In genomic region chr15:56923174-56923579, GRCh38 we compare ENCODE assay signal across 16 cellular contexts. TPM values are rescaled to one million over a fixed set of nuclear protein-coding genes. Genes with fewer than 3 reads are reported as not detected.
DNase-seq lines count a peak whose midpoint lies in the region; ATAC-seq, FAIRE-seq and TF ChIP-seq lines count a peak whose summit lies in the region.
"Had no signal": no experiment of that assay in that cellular context is flagged by ENCODE, and none has a peak within 500 bp of the region (broad histone marks: within the 10 kb centered on the region; RNA-seq: fewer than 3 reads in every experiment).

No MANE protein-coding gene starts in this region.

- no peak overlapping the region for H3K27ac ChIP-seq in CD4-positive, alpha-beta T cell (ENCODE audit: low read depth, low read length)
- no peak overlapping the region for H3K27ac ChIP-seq in astrocyte (ENCODE audit: low read depth, low read length)

- no peak for TF ChIP-seq CTCF in CD4-positive, alpha-beta T cell (IDR thresholded peaks at IDR 0.05)
- TF ChIP-seq CTCF in astrocyte (IDR thresholded peaks at IDR 0.05; ENCODE audit: insufficient read depth, low read depth, low read length) (no peak), neural crest cell (conservative IDR thresholded peaks at IDR 0.05) (no peak), foreskin fibroblast (IDR thresholded peaks at IDR 0.05; ENCODE audit: low read depth, low read length) (no peak)

- H3K9me3 ChIP-seq in CD4-positive, alpha-beta T cell (ENCODE audit: control insufficient read depth, low read length) = no peaks in the 10 kb centered on the region
- no peaks in the 10 kb centered on the region for H3K9me3 ChIP-seq in astrocyte (ENCODE audit: insufficient read depth, low read depth, low read length)

- H3K4me1 Mint-ChIP-seq in CD4-positive, alpha-beta T cell (ENCODE audit: low read depth) = peaks cover 75% of the 10 kb centered on the region
- H3K4me1 Mint-ChIP-seq in astrocyte (ENCODE audit: low read depth, unreplicated experiment) = peaks cover 31% of the 10 kb centered on the region
- H3K4me1 Mint-ChIP-seq in neural crest cell = peaks cover 62% of the 10 kb centered on the region

- peaks cover 8% of the 10 kb centered on the region for H3K4me1 ChIP-seq in astrocyte (ENCODE audit: insufficient read depth, low read length)

- peaks cover 40% of the 10 kb centered on the region for H4K20me1 ChIP-seq in astrocyte (ENCODE audit: insufficient read depth, low read length)

- H3K4me3 ChIP-seq in astrocyte (ENCODE audit: insufficient read depth, low read depth, low read length) (no peak overlapping the region), foreskin fibroblast (ENCODE audit: low read depth in 1 of 2, low read length in 2 of 2) (no peak overlapping the region)

- peaks cover 54% of the 10 kb centered on the region for H3K36me3 Mint-ChIP-seq in CD4-positive, alpha-beta T cell (ENCODE audit: low read depth)
- H3K36me3 Mint-ChIP-seq in astrocyte (ENCODE audit: low read depth, unreplicated experiment) (peaks cover 10% of the 10 kb centered on the region), neural crest cell (ENCODE audit: low read depth) (peaks cover 13% of the 10 kb centered on the region)

- H2AFZ ChIP-seq in astrocyte (ENCODE audit: low read depth, low read length) = no peak overlapping the region

- CTCF ChIA-PET in CD4-positive, alpha-beta T cell (lab: Charles Lee) = no interaction called here

- H3K27me3 Mint-ChIP-seq in CD4-positive, alpha-beta T cell = no peaks in the 10 kb centered on the region
- no peaks in the 10 kb centered on the region for H3K27me3 Mint-ChIP-seq in astrocyte (ENCODE audit: low read depth, unreplicated experiment)
- H3K27me3 Mint-ChIP-seq in neural crest cell (ENCODE audit: low read depth) = no peaks in the 10 kb centered on the region
- H3K27me3 Mint-ChIP-seq: activated naive CD8-positive, alpha-beta T cell treated with anti-CD3 and anti-CD28 coated beads, Interleukin-2, amount 10 ng/mL, durations not matched to agents 7 days and 5 days; natural killer cell treated with Interleukin-12 subunit alpha and Interleukin-12 subunit beta and Interleukin-15 and Interleukin-18, amount 100 ng/mL, for 72 hours had no signal

- H3K9me3 Mint-ChIP-seq in CD4-positive, alpha-beta T cell = no peaks in the 10 kb centered on the region
- H3K9me3 Mint-ChIP-seq in astrocyte (ENCODE audit: unreplicated experiment) = no peaks in the 10 kb centered on the region
- no peaks in the 10 kb centered on the region for H3K9me3 Mint-ChIP-seq in neural crest cell
- H3K9me3 Mint-ChIP-seq: activated naive CD8-positive, alpha-beta T cell treated with anti-CD3 and anti-CD28 coated beads, Interleukin-2, amount 10 ng/mL, durations not matched to agents 7 days and 5 days; natural killer cell treated with Interleukin-12 subunit alpha and Interleukin-12 subunit beta and Interleukin-15 and Interleukin-18, amount 100 ng/mL, for 72 hours had no signal

- peak overlapping the region; percentile 62 for H3K27ac Mint-ChIP-seq in CD4-positive, alpha-beta T cell
- H3K27ac Mint-ChIP-seq in astrocyte (ENCODE audit: unreplicated experiment) = no peak overlapping the region
- H3K27ac Mint-ChIP-seq in neural crest cell (ENCODE audit: unreplicated experiment) = no peak overlapping the region
- H3K27ac Mint-ChIP-seq: activated naive CD8-positive, alpha-beta T cell treated with anti-CD3 and anti-CD28 coated beads, Interleukin-2, amount 10 ng/mL, durations not matched to agents 7 days and 5 days; natural killer cell treated with Interleukin-12 subunit alpha and Interleukin-12 subunit beta and Interleukin-15 and Interleukin-18, amount 100 ng/mL, for 72 hours had no signal

- no peak for DNase-seq in CD4-positive, alpha-beta T cell
- peak; percentile 38 for DNase-seq in HT-29 (ENCODE audit: low spot score)
- DNase-seq in astrocyte (ENCODE audit: low read depth) = no peak
- DNase-seq in neural crest cell (ENCODE audit: low read depth, low spot score) = no peak
- no peak for DNase-seq in NCI-H524 treated with DMSO at 0.1 percent for 48 hours (lab: John Stamatoyannopoulos, UW)
- DNase-seq in foreskin fibroblast = no peak
- no peak for DNase-seq in DMS153 treated with DMSO at 0.1 percent for 48 hours (lab: John Stamatoyannopoulos, UW; ENCODE audit: unreplicated experiment)
- DNase-seq: activated CD4-positive, CD25-positive, alpha-beta regulatory T cell treated with anti-CD3 and anti-CD28 coated beads, Interleukin-2, amount 50 U/mL, for 72 hours; activated CD8-positive, alpha-beta memory T cell treated with anti-CD3 and anti-CD28 coated beads for 24 hours; activated naive CD8-positive, alpha-beta T cell treated with anti-CD3 and anti-CD28 coated beads, Interleukin-2, amount 10 ng/mL, durations not matched to agents 7 days and 5 days; activated T-cell treated with anti-CD3 and anti-CD28 coated beads, Interleukin-2, amount 50 U/mL, for 48 hours; dermis blood vessel endothelial cell; NCI-H1694 treated with DMSO at 0.1 percent for 48 hours; T1000 had no signal

- H3K36me3 ChIP-seq in astrocyte (ENCODE audit: insufficient read depth, low read length) = peaks cover 13% of the 10 kb centered on the region

- ATAC-seq in CD4-positive, alpha-beta T cell (ENCODE audit: poor library complexity) = no peak
- no peak for ATAC-seq in GM21515 (IDR thresholded peaks at IDR 0.05; ENCODE audit: unreplicated experiment)
- ATAC-seq: natural killer cell treated with Interleukin-12 subunit alpha and Interleukin-12 subunit beta and Interleukin-15 and Interleukin-18, amount 100 ng/mL, for 72 hours had no signal

- H3K79me2 ChIP-seq in astrocyte (ENCODE audit: insufficient read depth, low read length) = peaks cover 97% of the 10 kb centered on the region

- peak overlapping the region; percentile 47 for H3K4me3 Mint-ChIP-seq in CD4-positive, alpha-beta T cell
- peak overlapping the region; percentile 58 for H3K4me3 Mint-ChIP-seq in astrocyte (ENCODE audit: unreplicated experiment)
- H3K4me3 Mint-ChIP-seq in neural crest cell = peak overlapping the region; percentile 61
- H3K4me3 Mint-ChIP-seq: activated naive CD8-positive, alpha-beta T cell treated with anti-CD3 and anti-CD28 coated beads, Interleukin-2, amount 10 ng/mL, durations not matched to agents 7 days and 5 days; natural killer cell treated with Interleukin-12 subunit alpha and Interleukin-12 subunit beta and Interleukin-15 and Interleukin-18, amount 100 ng/mL, for 72 hours had no signal

- H3K9ac ChIP-seq in astrocyte (ENCODE audit: low read length) = no peak overlapping the region

- H3K4me2 ChIP-seq in astrocyte (ENCODE audit: low read length) = peak overlapping the region; percentile 27

- intact Hi-C loops in CD4-positive, alpha-beta T cell (cut with DNase I, micrococcal nuclease) = loop anchor here (5.0 to 10.0 kb wide), 3 partner anchors 34 to 678 kb away; partner anchors contain the start of gene RFX7 (in 1 of the 2)

- H3K27me3 ChIP-seq in CD4-positive, alpha-beta T cell (ENCODE audit: control insufficient read depth, insufficient read depth, low read length) = no peaks in the 10 kb centered on the region
- no peaks in the 10 kb centered on the region for H3K27me3 ChIP-seq in astrocyte (ENCODE audit: insufficient read depth, low read length)

- FAIRE-seq in astrocyte (lab: Jason Lieb, UNC) = no peak

- POLR2A ChIA-PET in CD4-positive, alpha-beta T cell (lab: Charles Lee) = no interaction called here

RNA-seq across cellular contexts. Expression of gene TCF12, which starts 4.7 kb away (rescaled TPM):
- total RNA-seq in CD4-positive, alpha-beta T cell = 10 to 100 TPM; 54.0 TPM
- total RNA-seq in HT-29 (2014; rRNA removed; shearing (Covaris generic)) = 154 and 155 TPM in 2 replicates
- total RNA-seq in astrocyte (106 and 112 TPM in 2 replicates), neural crest cell (207 and 232 TPM in 2 replicates)
